Comparison of ENCODE assay signal across 1 cellular context in genomic region chr22:18066181-18066859, GRCh38.
TF ChIP-seq lines count a peak whose summit lies in the region.

No MANE protein-coding gene starts in this region.

TF ChIP-seq in A549, 52 proteins besides CTCF, POLR2A, EP300 and RAD21 (continued from another document):
- no peak for TF ChIP-seq RCOR1 (IDR thresholded peaks at IDR 0.05; ENCODE audit: low read depth, low read length)
